In genomic region chr10:127852456-127852855, GRCh38 we compare ENCODE assay signal across 27 cellular contexts. TPM values are rescaled to one million over a fixed set of nuclear protein-coding genes. Genes with fewer than 3 reads are reported as not detected.
"Had no signal": no experiment of that assay in that cellular context is flagged by ENCODE, and none has a peak within 500 bp of the region (broad histone marks: within the 10 kb centered on the region; RNA-seq: fewer than 3 reads in every experiment).

No MANE protein-coding gene starts in this region.

- H3K27ac ChIP-seq: heart right ventricle, hepatocyte, left lung, lower lobe of right lung, ovary, prostate gland, spleen, suprapubic skin, thoracic aorta, tibial artery, upper lobe of right lung had no signal

- H3K36me3 ChIP-seq: heart right ventricle, left lung, lower lobe of right lung, ovary, prostate gland, spleen, suprapubic skin, thoracic aorta, tibial artery, upper lobe of right lung had no signal

- FAIRE-seq: keratinocyte, small intestine, urothelium cell line had no signal

- DNase-seq: heart right ventricle; left colon; left lung; lower lobe of right lung; mammary epithelial cell; mesenchymal stem cell; ovary; right cardiac atrium; small intestine; spleen; stimulated activated CD4-positive, alpha-beta T cell treated with anti-CD3 and anti-CD28 coated beads, Interleukin-4, amount 100 ng/mL, for 24 hours; stimulated activated naive CD4-positive, alpha-beta T cell; tibial artery; trophoblast cell; upper lobe of right lung had no signal

- H3K9me3 ChIP-seq: heart right ventricle, left lung, lower lobe of right lung, ovary, prostate gland, suprapubic skin, thoracic aorta, tibial artery, upper lobe of right lung had no signal

- H3K4me1 ChIP-seq: left lung, prostate gland, suprapubic skin had no signal

- H3K27me3 ChIP-seq: ovary, upper lobe of right lung had no signal

- H3K4me3 ChIP-seq: heart right ventricle, hepatocyte, left lung, lower lobe of right lung, ovary, prostate gland, spleen, suprapubic skin, thoracic aorta, tibial artery, upper lobe of right lung had no signal

- ATAC-seq: heart right ventricle; left colon; left lung; lower lobe of right lung; naive thymus-derived CD8-positive, alpha-beta T cell; right cardiac atrium; sciatic nerve; stimulated activated effector memory CD8-positive, alpha-beta T cell treated with anti-CD3 and anti-CD28 coated beads, Interleukin-12 subunit alpha, Interleukin-12 subunit beta, amount 100 ng/mL, for 72 hours; upper lobe of right lung had no signal

RNA-seq across cellular contexts. Expression of gene CLRN3, which starts 40.3 kb away (rescaled TPM):
- total RNA-seq: heart right ventricle; left lung; lower lobe of right lung; mammary epithelial cell; naive thymus-derived CD8-positive, alpha-beta T cell; neural crest cell; omental fat pad; prostate gland; right cardiac atrium; sciatic nerve; subcutaneous adipose tissue; suprapubic skin; thoracic aorta; upper lobe of right lung had no signal
- polyA plus RNA-seq: heart right ventricle; keratinocyte; mammary epithelial cell; naive thymus-derived CD8-positive, alpha-beta T cell; ovary; right cardiac atrium had no signal
